In the genomic region with DNA sequence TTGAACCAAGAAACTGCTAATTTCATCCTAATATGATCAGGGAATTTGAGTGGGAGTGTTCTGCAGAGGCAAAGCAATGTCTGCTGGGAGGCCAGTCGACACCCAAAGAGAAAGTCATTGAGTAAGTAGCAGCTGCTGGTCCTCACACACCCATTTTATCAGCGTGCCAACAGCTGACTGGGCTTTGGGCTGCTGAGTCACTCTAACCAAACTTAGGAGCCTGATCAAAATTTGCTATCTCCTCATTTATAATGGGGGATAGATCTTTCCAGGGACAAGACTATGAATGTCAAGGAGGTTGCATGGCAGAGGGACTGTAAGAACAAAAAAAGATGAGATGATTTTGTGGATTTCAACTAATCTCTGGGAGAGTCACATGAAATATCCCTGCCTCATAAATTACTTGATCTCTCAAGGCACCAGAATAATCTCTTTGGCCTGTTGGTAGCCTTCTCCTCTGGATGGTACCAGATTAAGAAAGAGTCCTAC, we compare ENCODE assay signal across 8 cellular contexts. TPM values are rescaled to one million over a fixed set of nuclear protein-coding genes. Genes with fewer than 3 reads are reported as not detected.
DNase-seq lines count a peak whose midpoint lies in the region; ATAC-seq, FAIRE-seq and TF ChIP-seq lines count a peak whose summit lies in the region.

No MANE protein-coding gene starts in this region.

- RAD21 ChIA-PET in GM12878 (lab: Charles Lee; ENCODE audit: unreplicated experiment), result interaction anchor here (0.6 to 3.6 kb wide), 13 partner anchors 8 to 672 kb away, joined by 3 to 21 read pairs (median 5); partner anchors contain the start of genes COG1 and SSTR2

- TF ChIP-seq POLR2A in GM12878 (IDR thresholded peaks at IDR 0.05; ENCODE audit: low read depth, low read length), result no peak

- H3K27ac ChIP-seq in GM12878 (ENCODE audit: control insufficient read depth, insufficient read depth), result peak overlapping the region; percentile 58

- H3K9me3 ChIP-seq in GM12878 (replicated peaks; ENCODE audit: control insufficient read depth, insufficient read depth, low read length), result no peaks in the 10 kb centered on the region

- H3K9ac ChIP-seq in GM12878 (ENCODE audit: control insufficient read depth, insufficient read depth, low read length), result peak overlapping the region; percentile 22; the same call in 1 of the 2 replicates

- no peaks in the 10 kb centered on the region for H3K27me3 ChIP-seq in GM12878 (replicated peaks in 1 of 2; ENCODE audit: control insufficient read depth in 2 of 2, insufficient read depth in 2 of 2, low read length in 1 of 2)

- no peak for TF ChIP-seq CTCF in GM12878 (IDR thresholded peaks at IDR 0.05 in 2 of 3, conservative IDR thresholded peaks at IDR 0.05 in 1 of 3; ENCODE audit: control insufficient read depth in 2 of 3, extremely low read depth in 1 of 3, insufficient read depth in 1 of 3, low read depth in 3 of 3, low read length in 3 of 3)

- FAIRE-seq in GM12878 (lab: Jason Lieb, UNC), result no peak

- peak overlapping the region; percentile 82 for H3K4me2 ChIP-seq in GM12878 (ENCODE audit: control insufficient read depth, insufficient read depth)

- H3K27ac Mint-ChIP-seq in activated CD4-positive, alpha-beta T cell treated with anti-CD3 and anti-CD28 coated beads for 36 hours, result peak overlapping the region; percentile 4
- peak overlapping the region; percentile 23 for H3K27ac Mint-ChIP-seq in stimulated activated naive CD8-positive, alpha-beta T cell treated with anti-CD3 and anti-CD28 coated beads, Interleukin-15, Interleukin-2, amounts not matched to agents 100 ng/mL and 50 ng/mL, for 24 hours

- peaks cover 24% of the 10 kb centered on the region for H3K4me1 ChIP-seq in GM12878 (ENCODE audit: control insufficient read depth, insufficient read depth, low read length)

- no peaks in the 10 kb centered on the region for H3K9me3 Mint-ChIP-seq in activated CD4-positive, alpha-beta T cell treated with anti-CD3 and anti-CD28 coated beads for 36 hours (ENCODE audit: low read depth)
- no peaks in the 10 kb centered on the region for H3K9me3 Mint-ChIP-seq in stimulated activated naive CD8-positive, alpha-beta T cell treated with anti-CD3 and anti-CD28 coated beads, Interleukin-15, Interleukin-2, amounts not matched to agents 100 ng/mL and 50 ng/mL, for 24 hours

- no peaks in the 10 kb centered on the region for H3K36me3 ChIP-seq in GM12878 (ENCODE audit: control insufficient read depth in 2 of 2, insufficient read depth in 2 of 2, low read length in 1 of 2)

- SMC1A ChIA-PET in GM12878 (lab: Charles Lee; ENCODE audit: uncharacterized antibody, unreplicated experiment), result interaction anchor here (1.0 to 8.2 kb wide), 16 partner anchors 10 to 668 kb away, joined by 3 to 61 read pairs (median 6); partner anchors contain the start of gene COG1

- no peak overlapping the region for H3K4me3 Mint-ChIP-seq in activated CD4-positive, alpha-beta T cell treated with anti-CD3 and anti-CD28 coated beads for 36 hours
- H3K4me3 Mint-ChIP-seq in stimulated activated naive CD8-positive, alpha-beta T cell treated with anti-CD3 and anti-CD28 coated beads, Interleukin-15, Interleukin-2, amounts not matched to agents 100 ng/mL and 50 ng/mL, for 24 hours, result no peak overlapping the region

- TF ChIP-seq RAD21 in GM12878 (IDR thresholded peaks at IDR 0.05; ENCODE audit: insufficient read depth, low read depth, low read length), result no peak

- ATAC-seq in activated CD4-positive, alpha-beta T cell treated with anti-CD3 and anti-CD28 coated beads for 36 hours, result no peak
- ATAC-seq in HG02763 (IDR thresholded peaks at IDR 0.05; ENCODE audit: unreplicated experiment) (peak; percentile 27), GM12878 (peak; percentile 50), GM21360 (IDR thresholded peaks at IDR 0.05; ENCODE audit: unreplicated experiment) (no peak)

- peak overlapping the region; percentile 11; the same call in 1 of the 2 replicates for H3K4me3 ChIP-seq in GM12878

- CTCF ChIA-PET in activated CD4-positive, alpha-beta T cell treated with anti-CD3 and anti-CD28 coated beads for 36 hours (lab: Charles Lee), result interaction anchor here (1.0 to 3.2 kb wide), 5 partner anchors 13 to 501 kb away, joined by 3 to 21 read pairs (median 5); no protein-coding TSS in a partner anchor
- CTCF ChIA-PET in GM12878 (lab: Yijun Ruan, JAX), result interaction anchor here (1.0 to 3.8 kb wide), 10 partner anchors 9 to 502 kb away, joined by 3 to 32 read pairs (median 8); partner anchors contain the start of gene COG1

- H3K36me3 Mint-ChIP-seq in activated CD4-positive, alpha-beta T cell treated with anti-CD3 and anti-CD28 coated beads for 36 hours (ENCODE audit: low read depth), result peaks cover 21% of the 10 kb centered on the region
- H3K36me3 Mint-ChIP-seq in stimulated activated naive CD8-positive, alpha-beta T cell treated with anti-CD3 and anti-CD28 coated beads, Interleukin-15, Interleukin-2, amounts not matched to agents 100 ng/mL and 50 ng/mL, for 24 hours (ENCODE audit: low read depth), result peaks cover 17% of the 10 kb centered on the region

- H3K27me3 Mint-ChIP-seq in activated CD4-positive, alpha-beta T cell treated with anti-CD3 and anti-CD28 coated beads for 36 hours, result no peaks in the 10 kb centered on the region
- H3K27me3 Mint-ChIP-seq in stimulated activated naive CD8-positive, alpha-beta T cell treated with anti-CD3 and anti-CD28 coated beads, Interleukin-15, Interleukin-2, amounts not matched to agents 100 ng/mL and 50 ng/mL, for 24 hours, result no peaks in the 10 kb centered on the region

- in situ Hi-C loops in GM12878 (cut with MboI), result no loop called here

- peaks cover 85% of the 10 kb centered on the region for H3K79me2 ChIP-seq in GM12878 (ENCODE audit: control insufficient read depth, insufficient read depth, low read length)

- peak; percentile 46 for DNase-seq in activated CD4-positive, alpha-beta T cell treated with anti-CD3 and anti-CD28 coated beads for 36 hours
- DNase-seq in activated CD4-positive, alpha-beta T cell treated with anti-CD3 and anti-CD28 coated beads for 1 hour, result no peak
- DNase-seq in OCI-M2 (lab: John Stamatoyannopoulos, UW; ENCODE audit: unreplicated experiment) (peak; percentile 14), GM12878 (ENCODE audit: low read depth, low spot score) (no peak), islet precursor cell (peak; percentile 77)

- POLR2A ChIA-PET in activated CD4-positive, alpha-beta T cell treated with anti-CD3 and anti-CD28 coated beads for 36 hours (lab: Charles Lee), result interaction anchor here (0.7 kb wide), 1 partner anchor 44 kb away, joined by 3 read pairs; no protein-coding TSS in a partner anchor
- POLR2A ChIA-PET in GM12878 (lab: Charles Lee), result interaction anchor here (0.7 to 2.3 kb wide), 8 partner anchors 9 to 136 kb away, joined by 3 to 11 read pairs (median 3); no protein-coding TSS in a partner anchor

- intact Hi-C loops in activated CD4-positive, alpha-beta T cell treated with anti-CD3 and anti-CD28 coated beads for 36 hours (cut with DNase I, micrococcal nuclease), result loop anchor here in 1 of 2 experiments (2.0 kb wide), 1 partner anchor 14 kb away; no protein-coding TSS in a partner anchor
- intact Hi-C loops in GM12878 (cut with micrococcal nuclease; ENCODE audit: unreplicated experiment), result no loop called here

- no peak overlapping the region for H2AFZ ChIP-seq in GM12878 (ENCODE audit: control insufficient read depth, low read depth, low read length)

- BruUV-seq in GM12878 (replicated peaks; lab: Mats Ljungman, UMichigan), result TSS peak; percentile 36

- 0% methylated on average over 2 of the region's 2 CpGs for WGBS in GM12878 (ENCODE audit: insufficient coverage, insufficient replicate concordance, low lambda C conversion rate, missing lambda C conversion rate)

- no peaks in the 10 kb centered on the region for H4K20me1 ChIP-seq in GM12878 (ENCODE audit: control insufficient read depth, insufficient read depth)

- no peak for TF ChIP-seq EP300 in GM12878 (IDR thresholded peaks at IDR 0.05; ENCODE audit: borderline replicate concordance in 1 of 2, control insufficient read depth in 1 of 2, low read depth in 2 of 2, low read length in 2 of 2)

- H3K4me1 Mint-ChIP-seq in activated CD4-positive, alpha-beta T cell treated with anti-CD3 and anti-CD28 coated beads for 36 hours, result peaks cover 65% of the 10 kb centered on the region
- H3K4me1 Mint-ChIP-seq in stimulated activated naive CD8-positive, alpha-beta T cell treated with anti-CD3 and anti-CD28 coated beads, Interleukin-15, Interleukin-2, amounts not matched to agents 100 ng/mL and 50 ng/mL, for 24 hours (ENCODE audit: low read depth), result peaks cover 71% of the 10 kb centered on the region

RNA-seq across cellular contexts. Expression of gene CPSF4L, which starts 32.9 kb away (rescaled TPM):
- not detected for total RNA-seq in activated CD4-positive, alpha-beta T cell treated with anti-CD3 and anti-CD28 coated beads for 36 hours
- not detected in 2 replicates for total RNA-seq in GM12878 (2013; cell fraction: nucleolus; rRNA removed)
- total RNA-seq in GM12878 (2014; rRNA removed) (not detected in 2 replicates), GM12878 (2014; rRNA removed; fragmentation: Illumina TruSeq; extraction: Trizol) (not detected in 2 replicates), GM12878 (2021) (not detected in 2 replicates)
- polyA plus RNA-seq in GM12878 (2011; ENCODE audit: low read depth), result not detected
- polyA plus RNA-seq in GM12878 (2011; rRNA removed) (not detected in 2 replicates), GM12878 (2014; fragmentation: Illumina TruSeq; extraction: Trizol) (not detected in 2 replicates), GM12878 (2014; fragmentation: Nextera tagmentation; extraction: Ambion mirVana) (not detected), GM12878 (2014; rRNA removed) (not detected in 2 replicates), GM12878 (2016; fragmentation: Nextera tagmentation; extraction: Ambion mirVana) (not detected)
- 0.15 TPM in 1 of 2 replicates, not detected in the other for polyA plus RNA-seq in GM12878 (2011; cell fraction: cytosol; rRNA removed)
- not detected in 2 replicates for polyA plus RNA-seq in GM12878 (2011; cell fraction: nucleus; rRNA removed)
- polyA plus RNA-seq in GM12878 (2012), result not detected in 2 replicates
- polyA minus RNA-seq in GM12878 (2011; rRNA and poly(A)+ RNA removed), result not detected in 2 replicates
- polyA minus RNA-seq in GM12878 (2011; cell fraction: cytosol; rRNA and poly(A)+ RNA removed), result not detected in 2 replicates
- not detected in 2 replicates for polyA minus RNA-seq in GM12878 (2011; cell fraction: nucleus; rRNA and poly(A)+ RNA removed)

RNA-seq across cellular contexts. Expression of gene COG1, which starts 35.9 kb away (rescaled TPM):
- total RNA-seq in activated CD4-positive, alpha-beta T cell treated with anti-CD3 and anti-CD28 coated beads for 36 hours, result 10 to 100 TPM; 25.6 to 39.0 TPM
- 42.8 and 47.0 TPM in 2 replicates for total RNA-seq in GM12878 (2013; cell fraction: nucleolus; rRNA removed)
- total RNA-seq in GM12878 (2014; rRNA removed), result 16.7 and 23.9 TPM in 2 replicates
- 13.4 and 16.0 TPM in 2 replicates for total RNA-seq in GM12878 (2014; rRNA removed; fragmentation: Illumina TruSeq; extraction: Trizol)
- total RNA-seq in GM12878 (2021), result 20.7 and 24.1 TPM in 2 replicates
- 10.9 TPM for polyA plus RNA-seq in GM12878 (2011; ENCODE audit: low read depth)
- 11.9 and 21.1 TPM in 2 replicates for polyA plus RNA-seq in GM12878 (2011; rRNA removed)
- polyA plus RNA-seq in GM12878 (2011; cell fraction: cytosol; rRNA removed), result 15.1 and 18.4 TPM in 2 replicates
- 43.8 and 51.2 TPM in 2 replicates for polyA plus RNA-seq in GM12878 (2011; cell fraction: nucleus; rRNA removed)
- 18.6 and 23.9 TPM in 2 replicates for polyA plus RNA-seq in GM12878 (2012)
- 19.5 and 25.8 TPM in 2 replicates for polyA plus RNA-seq in GM12878 (2014; fragmentation: Illumina TruSeq; extraction: Trizol)
- polyA plus RNA-seq in GM12878 (2014; fragmentation: Nextera tagmentation; extraction: Ambion mirVana), result 10 to 100 TPM; 10.5 to 11.4 TPM
- 13.8 and 14.4 TPM in 2 replicates for polyA plus RNA-seq in GM12878 (2014; rRNA removed)
- 10 to 100 TPM; 19.6 to 20.8 TPM for polyA plus RNA-seq in GM12878 (2016; fragmentation: Nextera tagmentation; extraction: Ambion mirVana)
- polyA minus RNA-seq in GM12878 (2011; rRNA and poly(A)+ RNA removed), result 21.4 and 26.0 TPM in 2 replicates
- polyA minus RNA-seq in GM12878 (2011; cell fraction: cytosol; rRNA and poly(A)+ RNA removed), result 9.5 and 11.2 TPM in 2 replicates
- 19.2 and 29.9 TPM in 2 replicates for polyA minus RNA-seq in GM12878 (2011; cell fraction: nucleus; rRNA and poly(A)+ RNA removed)

Comparison
In these comparisons a context has a peak if more than half of its experiments do, and no peak if none do; other contexts are left out.
1. DNase-seq: peak in activated CD4-positive, alpha-beta T cell treated with anti-CD3 and anti-CD28 coated beads for 36 hours (single experiment), OCI-M2 (single experiment) and islet precursor cell (single experiment); none in activated CD4-positive, alpha-beta T cell treated with anti-CD3 and anti-CD28 coated beads for 1 hour (single experiment) and GM12878 (single experiment).
2. ATAC-seq: peak in HG02763 (single experiment) and GM12878 (single experiment); none in activated CD4-positive, alpha-beta T cell treated with anti-CD3 and anti-CD28 coated beads for 36 hours (single experiment) and GM21360 (single experiment).